In genomic region chr9:130276121-130276520, GRCh38 we compare ENCODE assay signal across 14 cellular contexts. TPM values are rescaled to one million over a fixed set of nuclear protein-coding genes. Genes with fewer than 3 reads are reported as not detected.
DNase-seq lines count a peak whose midpoint lies in the region; ATAC-seq and TF ChIP-seq lines count a peak whose summit lies in the region.
"Had no signal": no experiment of that assay in that cellular context is flagged by ENCODE, and none has a peak within 500 bp of the region (broad histone marks: within the 10 kb centered on the region; RNA-seq: fewer than 3 reads in every experiment).

No MANE protein-coding gene starts in this region.

- H3K27ac Mint-ChIP-seq in chondrocyte (ENCODE audit: unreplicated experiment) = no peak overlapping the region
- H3K27ac Mint-ChIP-seq: activated CD4-positive, alpha-beta memory T cell treated with anti-CD3 and anti-CD28 coated beads for 36 hours had no signal

- H3K4me3 ChIP-seq in HAP-1 = no peak overlapping the region
- H3K4me3 ChIP-seq: suprapubic skin had no signal

- H3K9me3 Mint-ChIP-seq in chondrocyte (ENCODE audit: low read depth) = no peaks in the 10 kb centered on the region
- H3K9me3 Mint-ChIP-seq: activated CD4-positive, alpha-beta memory T cell treated with anti-CD3 and anti-CD28 coated beads for 36 hours had no signal

- DNase-seq in AG08396 (ENCODE audit: low spot score) (peak; percentile 81), HT1080 (ENCODE audit: low read depth) (peak; percentile 66), chondrocyte (ENCODE audit: low spot score) (peak; percentile 13), non-pigmented ciliary epithelial cell (ENCODE audit: low read depth) (peak; percentile 23), GM10266 (ENCODE audit: extremely low spot score) (no peak), HAP-1 (ENCODE audit: low spot score in 2 of 2) (no peak), NCI-H1105 treated with DMSO at 0.1 percent for 48 hours (lab: John Stamatoyannopoulos, UW) (no peak)
- DNase-seq: activated CD4-positive, alpha-beta memory T cell treated with anti-CD3 and anti-CD28 coated beads for 36 hours; amniotic stem cell; cortex of kidney; left colon; SIG-M5 had no signal

- no peak for TF ChIP-seq CTCF in chondrocyte (IDR thresholded peaks at IDR 0.05)
- TF ChIP-seq CTCF in GM10266 (IDR thresholded peaks at IDR 0.05; ENCODE audit: control insufficient read depth, insufficient read depth, low read depth, missing control alignments) = no peak

- ATAC-seq in GM18909 (IDR thresholded peaks at IDR 0.05; ENCODE audit: poor library complexity, unreplicated experiment) = no peak
- ATAC-seq: left colon had no signal

- no peaks in the 10 kb centered on the region for H3K4me1 Mint-ChIP-seq in chondrocyte (ENCODE audit: low read depth)

- H3K36me3 Mint-ChIP-seq in chondrocyte (ENCODE audit: low read depth) = no peaks in the 10 kb centered on the region
- H3K36me3 Mint-ChIP-seq: activated CD4-positive, alpha-beta memory T cell treated with anti-CD3 and anti-CD28 coated beads for 36 hours had no signal

- in situ Hi-C loops in HAP-1 (cut with MboI; ENCODE audit: low sequenced_read_pairs) = no loop called here

- H3K27me3 Mint-ChIP-seq in chondrocyte (ENCODE audit: low read depth) = peaks cover 18% of the 10 kb centered on the region

- no peaks in the 10 kb centered on the region for H3K9me3 ChIP-seq in HAP-1
- H3K9me3 ChIP-seq: suprapubic skin had no signal

- H3K36me3 ChIP-seq in HAP-1 (replicated peaks) = no peaks in the 10 kb centered on the region
- H3K36me3 ChIP-seq: suprapubic skin had no signal

- no peaks in the 10 kb centered on the region for H3K4me1 ChIP-seq in HAP-1
- H3K4me1 ChIP-seq: suprapubic skin had no signal

- H3K27me3 ChIP-seq in HAP-1 (ENCODE audit: low read depth) = 0 out of 2 replicates have a peak, but pooled peaks cover 5% of the 10 kb centered on the region
- H3K27me3 ChIP-seq: suprapubic skin had no signal

- H3K4me3 Mint-ChIP-seq in chondrocyte (ENCODE audit: unreplicated experiment) = no peak overlapping the region
- H3K4me3 Mint-ChIP-seq: activated CD4-positive, alpha-beta memory T cell treated with anti-CD3 and anti-CD28 coated beads for 36 hours had no signal

RNA-seq across cellular contexts. Expression of gene HMCN2, which starts 10.6 kb away (rescaled TPM):
- 0.23 and 0.48 TPM in 2 replicates for total RNA-seq in HT1080 (2014; rRNA removed; shearing (Covaris generic))
- polyA plus RNA-seq in HT1080 (2015; cell fraction: cytosol; rRNA removed) = 0.67 and 0.72 TPM in 2 replicates
- 1.5 TPM in 2 replicates for polyA plus RNA-seq in HT1080 (2015; cell fraction: nucleus; rRNA removed)
- total RNA-seq in chondrocyte = 0.05 to 0.36 TPM (median 0.10 TPM) in 3 replicates
- total RNA-seq: activated CD4-positive, alpha-beta memory T cell treated with anti-CD3 and anti-CD28 coated beads for 36 hours had no signal

Comparison
In these comparisons a context has a peak if more than half of its experiments do, and no peak if none do; other contexts are left out.
1. DNase-seq: peak in AG08396 (single experiment), HT1080 (single experiment), chondrocyte (single experiment) and non-pigmented ciliary epithelial cell (single experiment); none in GM10266 (single experiment), HAP-1 (0 of 2) and NCI-H1105 treated with DMSO at 0.1 percent for 48 hours (single experiment).